ENCODE assay signal across 12 cellular contexts in genomic region chr10:81920213-81920829, GRCh38. TPM values are rescaled to one million over a fixed set of nuclear protein-coding genes. Genes with fewer than 3 reads are reported as not detected.
A peak's percentile ranks its signal among the peaks of the same experiment; 100 is the strongest.
DNase-seq lines count a peak whose midpoint lies in the region; ATAC-seq and TF ChIP-seq lines count a peak whose summit lies in the region.
"Had no signal": no experiment of that assay in that cellular context is flagged by ENCODE, and none has a peak within 500 bp of the region (broad histone marks: within the 10 kb centered on the region; RNA-seq: fewer than 3 reads in every experiment).

No MANE protein-coding gene starts in this region.

- H3K4me1 Mint-ChIP-seq in activated T-cell treated with anti-CD3 and anti-CD28 coated beads, Interleukin-2, amount 50 U/mL, for 24 hours (ENCODE audit: low read depth) = no peaks in the 10 kb centered on the region
- H3K4me1 Mint-ChIP-seq in WTC11 = peaks cover 28% of the 10 kb centered on the region
- H3K4me1 Mint-ChIP-seq in neural progenitor cell = peaks cover 17% of the 10 kb centered on the region

- H3K36me3 ChIP-seq in neural progenitor cell = no peaks in the 10 kb centered on the region

- no peak overlapping the region for H3K27ac Mint-ChIP-seq in activated T-cell treated with anti-CD3 and anti-CD28 coated beads, Interleukin-2, amount 50 U/mL, for 24 hours
- H3K27ac Mint-ChIP-seq in WTC11 (no peak overlapping the region), neural progenitor cell (no peak overlapping the region)

- H2AFZ ChIP-seq in neural progenitor cell (replicated peaks) = no peak overlapping the region

- no peaks in the 10 kb centered on the region for H3F3A ChIP-seq in neural progenitor cell (ENCODE audit: low read depth)

- CTCF ChIA-PET in WTC11 (lab: Charles Lee) = no interaction called here

- H3K4me3 Mint-ChIP-seq in activated T-cell treated with anti-CD3 and anti-CD28 coated beads, Interleukin-2, amount 50 U/mL, for 24 hours = no peak overlapping the region
- no peak overlapping the region for H3K4me3 Mint-ChIP-seq in WTC11
- no peak overlapping the region for H3K4me3 Mint-ChIP-seq in neural progenitor cell

- H3K36me3 Mint-ChIP-seq in activated T-cell treated with anti-CD3 and anti-CD28 coated beads, Interleukin-2, amount 50 U/mL, for 24 hours (ENCODE audit: low read depth) = no peaks in the 10 kb centered on the region
- no peaks in the 10 kb centered on the region for H3K36me3 Mint-ChIP-seq in WTC11
- no peaks in the 10 kb centered on the region for H3K36me3 Mint-ChIP-seq in neural progenitor cell

- H3K9me3 Mint-ChIP-seq in activated T-cell treated with anti-CD3 and anti-CD28 coated beads, Interleukin-2, amount 50 U/mL, for 24 hours = peaks cover 4% of the 10 kb centered on the region
- peaks cover 4% of the 10 kb centered on the region; the same call in 1 of the 2 replicates for H3K9me3 Mint-ChIP-seq in WTC11
- H3K9me3 Mint-ChIP-seq in neural progenitor cell = no peaks in the 10 kb centered on the region

- peak; percentile 75 for TF ChIP-seq CTCF in WTC11 (IDR thresholded peaks at IDR 0.05)
- peak; percentile 80 for TF ChIP-seq CTCF in neural progenitor cell (IDR thresholded peaks at IDR 0.05)

- H3K9me3 ChIP-seq in neural progenitor cell (ENCODE audit: low read depth) = no peaks in the 10 kb centered on the region

- POLR2A ChIA-PET in WTC11 (lab: Charles Lee) = no interaction called here

- DNase-seq in activated T-cell treated with anti-CD3 and anti-CD28 coated beads, Interleukin-2, amount 50 U/mL, for 48 hours = peak; percentile 16 to 17
- no peak for DNase-seq in activated T-cell treated with anti-CD3 and anti-CD28 coated beads, Interleukin-2, amount 50 U/mL, for 24 hours
- peak; percentile 51 for DNase-seq in WTC11 (ENCODE audit: low spot score)
- DNase-seq in neural progenitor cell (ENCODE audit: low spot score) = peak; percentile 48
- no peak for DNase-seq in NCI-H526 treated with DMSO at 0.1 percent for 48 hours (lab: John Stamatoyannopoulos, UW)
- DNase-seq: activated gamma-delta T cell, foreskin melanocyte, SIG-M5 had no signal

- no peaks in the 10 kb centered on the region for H3K79me2 ChIP-seq in neural progenitor cell (ENCODE audit: low read depth)

- ATAC-seq in HG02885 (IDR thresholded peaks at IDR 0.05; ENCODE audit: poor library complexity, unreplicated experiment) (peak; percentile 74), WTC11 (peak; percentile 81), HG02763 (IDR thresholded peaks at IDR 0.05; ENCODE audit: unreplicated experiment) (no peak), GM18907 (IDR thresholded peaks at IDR 0.05; ENCODE audit: unreplicated experiment) (no peak)

- H3K27me3 Mint-ChIP-seq in activated T-cell treated with anti-CD3 and anti-CD28 coated beads, Interleukin-2, amount 50 U/mL, for 24 hours = no peaks in the 10 kb centered on the region
- no peaks in the 10 kb centered on the region for H3K27me3 Mint-ChIP-seq in WTC11 (ENCODE audit: low read depth)
- no peaks in the 10 kb centered on the region for H3K27me3 Mint-ChIP-seq in neural progenitor cell (ENCODE audit: insufficient read depth, low read depth)

- no peak overlapping the region for H3K4me3 ChIP-seq in neural progenitor cell
- H3K4me3 ChIP-seq: BLaER1 treated with 17β-estradiol and CSF1 and Interleukin-3, amounts not matched to agents 10 nM and 100 nM had no signal

- H3K4me1 ChIP-seq in neural progenitor cell = peaks cover 15% of the 10 kb centered on the region

- H3K27ac ChIP-seq in neural progenitor cell = no peak overlapping the region
- H3K27ac ChIP-seq: BLaER1 treated with 17β-estradiol and CSF1 and Interleukin-3, amounts not matched to agents 10 nM and 100 nM had no signal

- no peaks in the 10 kb centered on the region for H4K20me1 ChIP-seq in neural progenitor cell (ENCODE audit: low read depth)

- H3K27me3 ChIP-seq in neural progenitor cell = no peaks in the 10 kb centered on the region
- H3K27me3 ChIP-seq: BLaER1 treated with 17β-estradiol and CSF1 and Interleukin-3, amounts not matched to agents 10 nM and 100 nM had no signal

- H3K9ac ChIP-seq in neural progenitor cell = no peak overlapping the region
- H3K9ac ChIP-seq: BLaER1 treated with 17β-estradiol and CSF1 and Interleukin-3, amounts not matched to agents 10 nM and 100 nM had no signal

- H3K4me2 ChIP-seq in neural progenitor cell = no peak overlapping the region

TF ChIP-seq in WTC11, 78 proteins besides CTCF, POLR2A, EP300 and RAD21 (continues in another document):
- TF ChIP-seq GABPB1 (CRISPR knock-in tag; IDR thresholded peaks at IDR 0.05) (no peak), ESRRA (CRISPR knock-in tag; IDR thresholded peaks at IDR 0.05; ENCODE audit: borderline replicate concordance) (no peak), ZNF425 (CRISPR knock-in tag; conservative IDR thresholded peaks at IDR 0.05) (no peak)
- TF ChIP-seq, protein P1, sequence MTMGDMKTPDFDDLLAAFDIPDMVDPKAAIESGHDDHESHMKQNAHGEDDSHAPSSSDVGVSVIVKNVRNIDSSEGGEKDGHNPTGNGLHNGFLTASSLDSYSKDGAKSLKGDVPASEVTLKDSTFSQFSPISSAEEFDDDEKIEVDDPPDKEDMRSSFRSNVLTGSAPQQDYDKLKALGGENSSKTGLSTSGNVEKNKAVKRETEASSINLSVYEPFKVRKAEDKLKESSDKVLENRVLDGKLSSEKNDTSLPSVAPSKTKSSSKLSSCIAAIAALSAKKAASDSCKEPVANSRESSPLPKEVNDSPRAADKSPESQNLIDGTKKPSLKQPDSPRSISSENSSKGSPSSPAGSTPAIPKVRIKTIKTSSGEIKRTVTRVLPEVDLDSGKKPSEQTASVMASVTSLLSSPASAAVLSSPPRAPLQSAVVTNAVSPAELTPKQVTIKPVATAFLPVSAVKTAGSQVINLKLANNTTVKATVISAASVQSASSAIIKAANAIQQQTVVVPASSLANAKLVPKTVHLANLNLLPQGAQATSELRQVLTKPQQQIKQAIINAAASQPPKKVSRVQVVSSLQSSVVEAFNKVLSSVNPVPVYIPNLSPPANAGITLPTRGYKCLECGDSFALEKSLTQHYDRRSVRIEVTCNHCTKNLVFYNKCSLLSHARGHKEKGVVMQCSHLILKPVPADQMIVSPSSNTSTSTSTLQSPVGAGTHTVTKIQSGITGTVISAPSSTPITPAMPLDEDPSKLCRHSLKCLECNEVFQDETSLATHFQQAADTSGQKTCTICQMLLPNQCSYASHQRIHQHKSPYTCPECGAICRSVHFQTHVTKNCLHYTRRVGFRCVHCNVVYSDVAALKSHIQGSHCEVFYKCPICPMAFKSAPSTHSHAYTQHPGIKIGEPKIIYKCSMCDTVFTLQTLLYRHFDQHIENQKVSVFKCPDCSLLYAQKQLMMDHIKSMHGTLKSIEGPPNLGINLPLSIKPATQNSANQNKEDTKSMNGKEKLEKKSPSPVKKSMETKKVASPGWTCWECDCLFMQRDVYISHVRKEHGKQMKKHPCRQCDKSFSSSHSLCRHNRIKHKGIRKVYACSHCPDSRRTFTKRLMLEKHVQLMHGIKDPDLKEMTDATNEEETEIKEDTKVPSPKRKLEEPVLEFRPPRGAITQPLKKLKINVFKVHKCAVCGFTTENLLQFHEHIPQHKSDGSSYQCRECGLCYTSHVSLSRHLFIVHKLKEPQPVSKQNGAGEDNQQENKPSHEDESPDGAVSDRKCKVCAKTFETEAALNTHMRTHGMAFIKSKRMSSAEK (CRISPR knock-in tag; IDR thresholded peaks at IDR 0.05; ENCODE audit: borderline replicate concordance) = no peak
- TF ChIP-seq, protein P2, sequence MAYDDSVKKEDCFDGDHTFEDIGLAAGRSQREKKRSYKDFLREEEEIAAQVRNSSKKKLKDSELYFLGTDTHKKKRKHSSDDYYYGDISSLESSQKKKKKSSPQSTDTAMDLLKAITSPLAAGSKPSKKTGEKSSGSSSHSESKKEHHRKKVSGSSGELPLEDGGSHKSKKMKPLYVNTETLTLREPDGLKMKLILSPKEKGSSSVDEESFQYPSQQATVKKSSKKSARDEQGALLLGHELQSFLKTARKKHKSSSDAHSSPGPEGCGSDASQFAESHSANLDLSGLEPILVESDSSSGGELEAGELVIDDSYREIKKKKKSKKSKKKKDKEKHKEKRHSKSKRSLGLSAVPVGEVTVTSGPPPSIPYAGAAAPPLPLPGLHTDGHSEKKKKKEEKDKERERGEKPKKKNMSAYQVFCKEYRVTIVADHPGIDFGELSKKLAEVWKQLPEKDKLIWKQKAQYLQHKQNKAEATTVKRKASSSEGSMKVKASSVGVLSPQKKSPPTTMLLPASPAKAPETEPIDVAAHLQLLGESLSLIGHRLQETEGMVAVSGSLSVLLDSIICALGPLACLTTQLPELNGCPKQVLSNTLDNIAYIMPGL (CRISPR knock-in tag; IDR thresholded peaks at IDR 0.05) = no peak

RNA-seq across cellular contexts. Expression of gene NRG3, which starts 45.3 kb away (rescaled TPM):
- total RNA-seq in WTC11 (2021) = 7.0 to 8.4 TPM (median 7.3 TPM) in 3 replicates
- 1.9 and 3.8 TPM in 2 replicates for total RNA-seq in neural progenitor cell (ENCODE audit: low replicate concordance)

Comparison
In these comparisons a context has a peak if more than half of its experiments do, and no peak if none do; other contexts are left out.
1. DNase-seq: peak in activated T-cell treated with anti-CD3 and anti-CD28 coated beads, Interleukin-2, amount 50 U/mL, for 48 hours (2 of 2), WTC11 (single experiment) and neural progenitor cell (single experiment); none in activated T-cell treated with anti-CD3 and anti-CD28 coated beads, Interleukin-2, amount 50 U/mL, for 24 hours (single experiment) and NCI-H526 treated with DMSO at 0.1 percent for 48 hours (single experiment).
2. ATAC-seq: peak in HG02885 (single experiment) and WTC11 (single experiment); none in HG02763 (single experiment) and GM18907 (single experiment).